ENCODE assay signal across 9 cellular contexts in the genomic region with DNA sequence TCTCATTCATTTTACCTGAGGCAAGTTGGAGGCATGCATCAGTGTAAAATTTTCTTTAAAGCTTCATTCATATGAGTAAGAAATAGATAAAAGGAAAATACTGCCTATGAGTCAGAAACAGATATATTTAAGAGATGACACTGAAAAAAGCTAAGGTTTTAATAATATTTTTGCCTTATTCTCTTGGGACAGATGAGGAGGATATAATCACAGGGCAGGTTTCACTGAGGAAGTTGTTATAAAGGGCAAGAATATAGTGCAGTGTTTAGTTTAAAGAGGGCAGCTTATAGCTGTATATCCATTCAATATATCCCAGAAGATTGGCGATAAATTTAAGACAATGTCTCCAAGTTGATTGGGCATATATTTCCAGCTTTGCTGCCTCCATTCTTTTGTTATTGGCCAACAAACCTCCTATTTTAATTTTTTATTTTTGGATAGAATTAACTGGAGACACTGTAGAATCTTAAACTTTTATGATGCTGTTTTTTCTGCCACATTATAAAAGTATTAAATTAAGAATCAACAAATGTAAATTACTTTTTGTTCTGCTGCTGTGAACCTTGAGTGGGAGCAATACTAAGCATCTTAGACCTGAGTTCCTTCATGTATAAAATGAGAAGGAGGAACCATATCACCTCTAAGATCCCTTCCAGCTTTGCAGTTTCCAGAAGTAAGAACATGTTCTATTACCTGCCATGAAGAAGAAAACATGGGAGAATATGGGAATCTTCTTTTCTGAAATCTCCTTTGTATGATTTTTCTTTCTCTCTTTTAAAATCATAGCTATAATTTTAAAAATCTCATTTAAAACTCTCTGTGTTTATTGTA.
DNase-seq lines count a peak whose midpoint lies in the region; ATAC-seq lines count a peak whose summit lies in the region.
"Had no signal": no experiment of that assay in that cellular context is flagged by ENCODE, and none has a peak within 500 bp of the region (broad histone marks: within the 10 kb centered on the region; RNA-seq: fewer than 3 reads in every experiment).

No MANE protein-coding gene starts in this region.

- peak overlapping the region; percentile 5 for H3K4me3 Mint-ChIP-seq in stimulated activated memory B cell treated with anti-CD40 and anti-IgM and Interleukin-4, amounts not matched to agents 10 μg/mL and 1 μg/mL and 100 μg/mL, for 72 hours

- ATAC-seq in GM19035 (IDR thresholded peaks at IDR 0.05; ENCODE audit: unreplicated experiment) (peak; percentile 18), HG02571 (IDR thresholded peaks at IDR 0.05; ENCODE audit: unreplicated experiment) (peak; percentile 5), HG03196 (IDR thresholded peaks at IDR 0.05; ENCODE audit: unreplicated experiment) (peak; percentile 17)
- peak; percentile 53 for ATAC-seq in stimulated activated memory B cell treated with anti-CD40 and anti-IgM and Interleukin-4, amounts not matched to agents 10 μg/mL and 1 μg/mL and 100 μg/mL, for 72 hours

- peak overlapping the region; percentile 79 for H3K27ac Mint-ChIP-seq in stimulated activated memory B cell treated with anti-CD40 and anti-IgM and Interleukin-4, amounts not matched to agents 10 μg/mL and 1 μg/mL and 100 μg/mL, for 72 hours

- H3K9me3 Mint-ChIP-seq in stimulated activated memory B cell treated with anti-CD40 and anti-IgM and Interleukin-4, amounts not matched to agents 10 μg/mL and 1 μg/mL and 100 μg/mL, for 72 hours = no peaks in the 10 kb centered on the region

- no peak for DNase-seq in activated naive CD4-positive, alpha-beta T cell (lab: John Stamatoyannopoulos, UW)
- DNase-seq in NCI-H1105 treated with DMSO at 0.1 percent for 48 hours (lab: John Stamatoyannopoulos, UW) (no peak), retina (no peak), medulla oblongata (ENCODE audit: extremely low spot score) (no peak)
- DNase-seq: activated CD4-positive, CD25-positive, alpha-beta regulatory T cell had no signal

- H3K4me1 Mint-ChIP-seq in stimulated activated memory B cell treated with anti-CD40 and anti-IgM and Interleukin-4, amounts not matched to agents 10 μg/mL and 1 μg/mL and 100 μg/mL, for 72 hours = peaks cover 47% of the 10 kb centered on the region

- no peaks in the 10 kb centered on the region for H3K27me3 Mint-ChIP-seq in stimulated activated memory B cell treated with anti-CD40 and anti-IgM and Interleukin-4, amounts not matched to agents 10 μg/mL and 1 μg/mL and 100 μg/mL, for 72 hours

- peaks cover 6% of the 10 kb centered on the region for H3K36me3 Mint-ChIP-seq in stimulated activated memory B cell treated with anti-CD40 and anti-IgM and Interleukin-4, amounts not matched to agents 10 μg/mL and 1 μg/mL and 100 μg/mL, for 72 hours
